ENCODE assay signal across 15 cellular contexts in the genomic region with DNA sequence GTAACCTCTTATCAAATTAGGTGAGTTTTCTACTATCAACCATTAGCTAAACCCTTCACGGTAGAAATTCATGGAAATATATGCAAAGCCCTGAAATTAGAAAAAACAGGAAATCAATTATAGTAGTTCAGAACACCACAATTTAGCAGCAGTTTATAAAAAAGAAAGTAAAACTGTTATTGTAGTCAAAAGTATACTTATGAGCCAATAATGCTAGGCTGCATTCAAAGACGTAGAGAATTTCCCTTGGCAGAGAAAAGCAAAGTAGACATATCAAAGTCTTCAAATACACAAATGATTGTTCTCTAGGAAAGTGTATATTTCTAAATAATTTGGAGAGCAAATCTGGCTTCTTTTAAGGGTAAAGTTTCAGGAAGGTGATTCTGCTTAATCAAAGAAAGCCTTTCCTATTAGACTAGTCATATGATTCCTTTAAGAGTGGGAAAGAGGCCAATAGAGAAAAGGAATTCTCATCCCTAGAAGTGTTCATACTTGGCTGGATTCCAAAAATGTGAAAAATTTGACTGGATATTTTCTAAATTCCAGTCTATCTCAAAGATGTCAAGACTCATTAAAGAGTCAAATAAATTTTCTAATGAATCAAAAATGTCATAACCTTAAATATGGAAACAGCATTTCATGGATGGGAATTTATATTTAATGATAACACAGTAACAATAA.
DNase-seq lines count a peak whose midpoint lies in the region; ATAC-seq and TF ChIP-seq lines count a peak whose summit lies in the region.
"Had no signal": no experiment of that assay in that cellular context is flagged by ENCODE, and none has a peak within 500 bp of the region (broad histone marks: within the 10 kb centered on the region; RNA-seq: fewer than 3 reads in every experiment).

No MANE protein-coding gene starts in this region.

- intact Hi-C loops in CD14-positive monocyte (cut with micrococcal nuclease) = no loop called here

- no peak for TF ChIP-seq CTCF in fibroblast of pulmonary artery (IDR thresholded peaks at IDR 0.05; ENCODE audit: low read length, missing control alignments)
- no peak for TF ChIP-seq CTCF in thoracic aorta (IDR thresholded peaks at IDR 0.05)
- no peak for TF ChIP-seq CTCF in CD14-positive monocyte (IDR thresholded peaks at IDR 0.05)

- no peaks in the 10 kb centered on the region for H3K36me3 ChIP-seq in thoracic aorta
- H3K36me3 ChIP-seq: ascending aorta, heart right ventricle had no signal

- H3K36me3 Mint-ChIP-seq in CD14-positive monocyte = no peaks in the 10 kb centered on the region

- H3K27ac Mint-ChIP-seq in CD14-positive monocyte = no peak overlapping the region
- H3K27ac Mint-ChIP-seq: activated T-cell treated with anti-CD3 and anti-CD28 coated beads, Interleukin-2, amount 50 U/mL, for 72 hours; T-helper 17 cell had no signal

- no peak overlapping the region for H3K4me3 ChIP-seq in fibroblast of pulmonary artery (replicated peaks; ENCODE audit: low read depth, low read length)
- H3K4me3 ChIP-seq in thoracic aorta = peak overlapping the region; percentile 6
- H3K4me3 ChIP-seq: heart right ventricle, lung had no signal

- peak; percentile 56 for ATAC-seq in HG03432 (IDR thresholded peaks at IDR 0.05; ENCODE audit: unreplicated experiment)
- ATAC-seq in thoracic aorta (ENCODE audit: insufficient number of reproducible peaks, low FRiP score, low read depth) = no peak
- ATAC-seq in GM19397 (IDR thresholded peaks at IDR 0.05; ENCODE audit: unreplicated experiment) = no peak
- no peak for ATAC-seq in HG02840 (IDR thresholded peaks at IDR 0.05; ENCODE audit: low FRiP score, unreplicated experiment)
- ATAC-seq: activated T-cell treated with anti-CD3 and anti-CD28 coated beads, Interleukin-2, amount 50 U/mL, for 72 hours; heart right ventricle; T-helper 17 cell had no signal

- H3K27ac ChIP-seq in thoracic aorta = no peak overlapping the region
- H3K27ac ChIP-seq: ascending aorta, heart right ventricle had no signal

- H3K4me3 Mint-ChIP-seq in CD14-positive monocyte = no peak overlapping the region
- H3K4me3 Mint-ChIP-seq: activated T-cell treated with anti-CD3 and anti-CD28 coated beads, Interleukin-2, amount 50 U/mL, for 72 hours; T-helper 17 cell had no signal

- no peaks in the 10 kb centered on the region for H3K27me3 ChIP-seq in thoracic aorta (replicated peaks; ENCODE audit: insufficient read depth)
- H3K27me3 ChIP-seq: ascending aorta, heart right ventricle had no signal

- H3K27me3 Mint-ChIP-seq in CD14-positive monocyte (ENCODE audit: low read depth in 3 of 3) = no peaks in the 10 kb centered on the region
- H3K27me3 Mint-ChIP-seq: T-helper 17 cell had no signal

- peaks cover 3 to 6% of the 10 kb centered on the region in 2 donors for H3K4me1 ChIP-seq in thoracic aorta (ENCODE audit: control insufficient read depth in 1 of 2, low read depth in 2 of 2)
- H3K4me1 ChIP-seq: ascending aorta, heart right ventricle had no signal

- in situ Hi-C loops in SK-MEL-5 (cut with HindIII; ENCODE audit: low pct_unique_long_range_greater_than_20kb, low sequenced_read_pairs) = no loop called here

- H3K9me3 ChIP-seq in thoracic aorta = no peaks in the 10 kb centered on the region
- H3K9me3 ChIP-seq: ascending aorta, heart right ventricle had no signal

- DNase-seq in SK-MEL-5 (ENCODE audit: low read depth, low spot score) (peak; percentile 16), fibroblast of pulmonary artery (ENCODE audit: low read depth) (peak; percentile 67), thoracic aorta (ENCODE audit: low spot score) (no peak), CD14-positive monocyte (ENCODE audit: low spot score) (no peak)
- DNase-seq: activated CD4-positive, alpha-beta T cell treated with anti-CD3 and anti-CD28 coated beads for 4 hours; activated T-cell treated with anti-CD3 and anti-CD28 coated beads, Interleukin-2, amount 50 U/mL, for 72 hours; effector memory CD4-positive, alpha-beta T cell; heart right ventricle; NCI-H2171 treated with DMSO at 0.1 percent for 48 hours; T-helper 17 cell had no signal

- peaks cover 0 to 8% (median 3%) of the 10 kb centered on the region in 7 donors for H3K9me3 Mint-ChIP-seq in CD14-positive monocyte

- H3K4me1 Mint-ChIP-seq in CD14-positive monocyte = no peaks in the 10 kb centered on the region
- H3K4me1 Mint-ChIP-seq: T-helper 17 cell had no signal

Comparison
In these comparisons a context has a peak if more than half of its experiments do, and no peak if none do; other contexts are left out.
1. DNase-seq: peak in SK-MEL-5 (single experiment) and fibroblast of pulmonary artery (single experiment); none in thoracic aorta (single experiment) and CD14-positive monocyte (single experiment).